ENCODE assay signal across 15 cellular contexts in genomic region chr12:6695313-6696045, GRCh38. TPM values are rescaled to one million over a fixed set of nuclear protein-coding genes. Genes with fewer than 3 reads are reported as not detected.
DNase-seq lines count a peak whose midpoint lies in the region; ATAC-seq and TF ChIP-seq lines count a peak whose summit lies in the region.
"Had no signal": no experiment of that assay in that cellular context is flagged by ENCODE, and none has a peak within 500 bp of the region (broad histone marks: within the 10 kb centered on the region; RNA-seq: fewer than 3 reads in every experiment).

No MANE protein-coding gene starts in this region.

- POLR2A ChIA-PET in activated B cell treated with CpG ODN at 0.5 μM for 24 hours (lab: Charles Lee) = interaction anchor here (0.7 to 4.1 kb wide), 11 partner anchors 13 to 156 kb away, joined by 3 to 76 read pairs (median 5); partner anchors contain the start of genes ACRBP, CDCA3, COPS7A and LPAR5

- H3K4me1 ChIP-seq in BLaER1 treated with 17β-estradiol and CSF1 and Interleukin-3, amounts not matched to agents 10 nM and 100 nM = peaks cover 73 to 99% (median 89%) of the 10 kb centered on the region in 10 experiments
- H3K4me1 ChIP-seq in Karpas-422 (ENCODE audit: low read length) = peaks cover 58% of the 10 kb centered on the region
- peaks cover 14% of the 10 kb centered on the region for H3K4me1 ChIP-seq in osteoblast (ENCODE audit: insufficient read depth, low read length)
- peaks cover 7% of the 10 kb centered on the region; the same call in 1 of the 2 replicates for H3K4me1 ChIP-seq in GM23248 (ENCODE audit: insufficient read depth)

- no peaks in the 10 kb centered on the region for H3K9me3 Mint-ChIP-seq in activated B cell treated with CpG ODN at 0.5 μM for 24 hours

- H3K27ac ChIP-seq in BLaER1 treated with 17β-estradiol and CSF1 and Interleukin-3, amounts not matched to agents 10 nM and 100 nM = peak overlapping the region in 6 of 11 experiments; percentile 11 to 57 (median 24); a peak in 8 of 22 replicates
- H3K27ac ChIP-seq in Karpas-422 (ENCODE audit: low read length) (peak overlapping the region; percentile 78), osteoblast (ENCODE audit: low read depth, low read length) (no peak overlapping the region), GM23248 (no peak overlapping the region)
- H3K27ac ChIP-seq: RWPE1, SJCRH30 had no signal

- H3K4me3 Mint-ChIP-seq in activated B cell treated with CpG ODN at 0.5 μM for 24 hours = no peak overlapping the region

- DNase-seq in Karpas-422 (peak; percentile 80), activated B cell treated with CpG ODN at 0.5 μM for 24 hours (no peak), osteoblast (ENCODE audit: insufficient read length, low spot score, missing footprints) (peak; percentile 73), GM23248 (no peak), cardiac septum (ENCODE audit: low spot score) (no peak)
- DNase-seq: DMS153, NCI-H1048, NCI-H1694, NCI-H524 treated with DMSO at 0.1 percent for 48 hours, SJCRH30 had no signal

- intact Hi-C loops in activated B cell treated with CpG ODN at 0.5 μM for 24 hours (cut with micrococcal nuclease) (loop anchor here (2.0 kb wide), 2 partner anchors 29 to 57 kb away; partner anchors contain the start of genes COPS7A and MLF2), cardiac septum (cut with DNase I) (no loop called here)

- H3F3A ChIP-seq in GM23248 (ENCODE audit: insufficient read depth) = no peaks in the 10 kb centered on the region

- no peaks in the 10 kb centered on the region for H3K9me3 ChIP-seq in BLaER1 treated with 17β-estradiol and CSF1 and Interleukin-3, amounts not matched to agents 10 nM and 100 nM (replicated peaks in 1 of 11)
- no peaks in the 10 kb centered on the region for H3K9me3 ChIP-seq in Karpas-422 (ENCODE audit: low read length)
- H3K9me3 ChIP-seq in osteoblast (ENCODE audit: low read depth, low read length) = no peaks in the 10 kb centered on the region
- no peaks in the 10 kb centered on the region for H3K9me3 ChIP-seq in GM23248 (ENCODE audit: low read depth)
- H3K9me3 ChIP-seq: HAP-1, SJCRH30 had no signal

- peaks cover 4% of the 10 kb centered on the region; the same call in 1 of the 2 replicates for H3K79me2 ChIP-seq in Karpas-422 (ENCODE audit: low read length)
- no peaks in the 10 kb centered on the region for H3K79me2 ChIP-seq in osteoblast (ENCODE audit: insufficient read depth, low read length)
- H3K79me2 ChIP-seq in GM23248 (ENCODE audit: insufficient read depth) = peaks cover 3% of the 10 kb centered on the region

- H2AFZ ChIP-seq in Karpas-422 (ENCODE audit: low read length) (no peak overlapping the region), osteoblast (ENCODE audit: low read length) (no peak overlapping the region), GM23248 (no peak overlapping the region)

- no peaks in the 10 kb centered on the region for H3K27me3 Mint-ChIP-seq in activated B cell treated with CpG ODN at 0.5 μM for 24 hours

- peaks cover 0 to 26% (median 4%) of the 10 kb centered on the region in 11 experiments; a peak in 11 of 22 replicates for H4K20me1 ChIP-seq in BLaER1 treated with 17β-estradiol and CSF1 and Interleukin-3, amounts not matched to agents 10 nM and 100 nM
- H4K20me1 ChIP-seq in Karpas-422 (ENCODE audit: insufficient read depth, low read depth, low read length) = no peaks in the 10 kb centered on the region
- H4K20me1 ChIP-seq in osteoblast (ENCODE audit: insufficient read depth, low read length) = peaks cover 2% of the 10 kb centered on the region
- H4K20me1 ChIP-seq in GM23248 (ENCODE audit: insufficient read depth) = no peaks in the 10 kb centered on the region

- H3K36me3 ChIP-seq in BLaER1 treated with 17β-estradiol and CSF1 and Interleukin-3, amounts not matched to agents 10 nM and 100 nM = 0 out of 22 replicates have a peak, but pooled peaks cover 0 to 6% (median 0%) of the 10 kb centered on the region in 11 experiments
- no peaks in the 10 kb centered on the region for H3K36me3 ChIP-seq in Karpas-422 (ENCODE audit: insufficient read depth, low read length)
- no peaks in the 10 kb centered on the region for H3K36me3 ChIP-seq in osteoblast (ENCODE audit: insufficient read depth, low read length)
- H3K36me3 ChIP-seq in GM23248 (ENCODE audit: low read depth) = no peaks in the 10 kb centered on the region
- H3K36me3 ChIP-seq: SJCRH30 had no signal

- ATAC-seq in activated B cell treated with CpG ODN at 0.5 μM for 24 hours (ENCODE audit: low read depth) (no peak), GM18517 (IDR thresholded peaks at IDR 0.05; ENCODE audit: unreplicated experiment) (no peak), HG03521 (IDR thresholded peaks at IDR 0.05; ENCODE audit: unreplicated experiment) (no peak)

- WGBS in GM23248 (ENCODE audit: low coverage in 1 of 2, low lambda C conversion rate in 2 of 2, missing lambda C conversion rate in 2 of 2), 2 experiments = 44 to 63% methylated on average over 8 of the region's 11 CpGs

- peaks cover 48% of the 10 kb centered on the region for H3K4me1 Mint-ChIP-seq in activated B cell treated with CpG ODN at 0.5 μM for 24 hours

- H3K9ac ChIP-seq in BLaER1 treated with 17β-estradiol and CSF1 and Interleukin-3, amounts not matched to agents 10 nM and 100 nM = peak overlapping the region in 9 of 11 experiments; percentile 8 to 51 (median 32); a peak in 11 of 22 replicates
- peak overlapping the region; percentile 48 for H3K9ac ChIP-seq in Karpas-422 (ENCODE audit: low read length)
- H3K9ac ChIP-seq in GM23248 = no peak overlapping the region

- CTCF ChIA-PET in activated B cell treated with CpG ODN at 0.5 μM for 24 hours (lab: Charles Lee) = interaction anchor here (1.0 kb wide), 1 partner anchor 29 kb away, joined by 4 read pairs; the partner anchor contains the start of gene COPS7A

- no peaks in the 10 kb centered on the region for H3K36me3 Mint-ChIP-seq in activated B cell treated with CpG ODN at 0.5 μM for 24 hours (ENCODE audit: low read depth)

- peak overlapping the region in 2 of 10 experiments; percentile 18 to 22; a peak in 3 of 20 replicates for H3K4me3 ChIP-seq in BLaER1 treated with 17β-estradiol and CSF1 and Interleukin-3, amounts not matched to agents 10 nM and 100 nM
- H3K4me3 ChIP-seq in Karpas-422 (ENCODE audit: low read length) = peak overlapping the region; percentile 15; the same call in 1 of the 2 replicates
- no peak overlapping the region for H3K4me3 ChIP-seq in osteoblast (ENCODE audit: insufficient read depth, low read length)
- H3K4me3 ChIP-seq in GM23248 = no peak overlapping the region
- H3K4me3 ChIP-seq: HAP-1, SJCRH30 had no signal

- H3K9me2 ChIP-seq in Karpas-422 (replicated peaks; ENCODE audit: insufficient read depth, low read length) (no peaks in the 10 kb centered on the region), GM23248 (ENCODE audit: insufficient read depth) (no peaks in the 10 kb centered on the region)

- peak overlapping the region; percentile 65 for H3K27ac Mint-ChIP-seq in activated B cell treated with CpG ODN at 0.5 μM for 24 hours

- in situ Hi-C loops in GM23248 (cut with MboI) = no loop called here

- TF ChIP-seq CTCF in activated B cell treated with CpG ODN at 0.5 μM for 24 hours (IDR thresholded peaks at IDR 0.05) (no peak), osteoblast (IDR thresholded peaks at IDR 0.05; ENCODE audit: extremely low read depth, low read depth, low read length) (no peak)

- peak overlapping the region; percentile 71 to 99 (median 93) for H3K4me2 ChIP-seq in BLaER1 treated with 17β-estradiol and CSF1 and Interleukin-3, amounts not matched to agents 10 nM and 100 nM
- H3K4me2 ChIP-seq in Karpas-422 (ENCODE audit: low read depth, low read length, poor library complexity, severe bottlenecking) (peak overlapping the region; percentile 52), osteoblast (ENCODE audit: insufficient read depth, low read length) (no peak overlapping the region), GM23248 (ENCODE audit: unreplicated experiment) (no peak overlapping the region)

- peaks cover 0 to 19% (median 0%) of the 10 kb centered on the region in 11 experiments; a peak in 8 of 22 replicates for H3K27me3 ChIP-seq in BLaER1 treated with 17β-estradiol and CSF1 and Interleukin-3, amounts not matched to agents 10 nM and 100 nM
- no peaks in the 10 kb centered on the region for H3K27me3 ChIP-seq in Karpas-422 (ENCODE audit: low read length)
- H3K27me3 ChIP-seq in osteoblast (ENCODE audit: insufficient read depth, low read length) = peaks cover 27% of the 10 kb centered on the region
- 0 out of 2 replicates have a peak, but pooled peaks cover 4% of the 10 kb centered on the region for H3K27me3 ChIP-seq in GM23248 (replicated peaks; ENCODE audit: insufficient read depth)

RNA-seq across cellular contexts. Expression of gene PIANP, which starts 5.1 kb away (rescaled TPM):
- total RNA-seq in Karpas-422 (2014; rRNA removed; shearing (Covaris generic); ENCODE audit: low replicate concordance) = not detected in 2 replicates
- total RNA-seq in activated B cell treated with CpG ODN at 0.5 μM for 24 hours (0.24 and 0.40 TPM in 2 replicates), osteoblast (not detected in 2 replicates), cardiac septum (0.40 TPM)
- 0.11 TPM in 1 of 2 replicates, not detected in the other for total RNA-seq in GM23248 (2014; rRNA removed; shearing (Covaris generic))
- polyA plus RNA-seq in GM23248 (2016; fragmentation: Nextera tagmentation; extraction: Ambion mirVana) = 0.60 and 0.75 TPM in 2 replicates

RNA-seq across cellular contexts. Expression of gene ZNF384, which starts 6.3 kb away (rescaled TPM):
- total RNA-seq in Karpas-422 (2014; rRNA removed; shearing (Covaris generic); ENCODE audit: low replicate concordance) = 35.5 and 39.2 TPM in 2 replicates
- total RNA-seq in activated B cell treated with CpG ODN at 0.5 μM for 24 hours = 81.7 and 98.6 TPM in 2 replicates
- total RNA-seq in osteoblast = 19.9 and 22.4 TPM in 2 replicates
- total RNA-seq in GM23248 (2014; rRNA removed; shearing (Covaris generic)) = 17.3 and 26.2 TPM in 2 replicates
- polyA plus RNA-seq in GM23248 (2016; fragmentation: Nextera tagmentation; extraction: Ambion mirVana) = 23.6 and 26.0 TPM in 2 replicates
- 32.7 TPM for total RNA-seq in cardiac septum

RNA-seq across cellular contexts. Expression of gene COPS7A, which starts 28.4 kb away (rescaled TPM):
- total RNA-seq in Karpas-422 (2014; rRNA removed; shearing (Covaris generic); ENCODE audit: low replicate concordance) = 39.2 and 42.9 TPM in 2 replicates
- 28.1 and 35.8 TPM in 2 replicates for total RNA-seq in activated B cell treated with CpG ODN at 0.5 μM for 24 hours
- total RNA-seq in osteoblast = 91.9 and 98.8 TPM in 2 replicates
- 94.5 and 123 TPM in 2 replicates for total RNA-seq in GM23248 (2014; rRNA removed; shearing (Covaris generic))
- 133 and 135 TPM in 2 replicates for polyA plus RNA-seq in GM23248 (2016; fragmentation: Nextera tagmentation; extraction: Ambion mirVana)
- 64.7 TPM for total RNA-seq in cardiac septum

RNA-seq across cellular contexts. Expression of gene ING4, which starts 32.6 kb away (rescaled TPM):
- total RNA-seq in Karpas-422 (2014; rRNA removed; shearing (Covaris generic); ENCODE audit: low replicate concordance) = 40.1 and 52.9 TPM in 2 replicates
- total RNA-seq in activated B cell treated with CpG ODN at 0.5 μM for 24 hours (31.6 and 39.2 TPM in 2 replicates), osteoblast (46.9 and 53.6 TPM in 2 replicates), cardiac septum (20.6 TPM)
- 31.7 and 39.1 TPM in 2 replicates for total RNA-seq in GM23248 (2014; rRNA removed; shearing (Covaris generic))
- 43.5 and 46.0 TPM in 2 replicates for polyA plus RNA-seq in GM23248 (2016; fragmentation: Nextera tagmentation; extraction: Ambion mirVana)

RNA-seq across cellular contexts. Expression of gene ACRBP, which starts 48.2 kb away (rescaled TPM):
- 2.2 and 4.2 TPM in 2 replicates for total RNA-seq in Karpas-422 (2014; rRNA removed; shearing (Covaris generic); ENCODE audit: low replicate concordance)
- total RNA-seq in activated B cell treated with CpG ODN at 0.5 μM for 24 hours (5.4 and 7.7 TPM in 2 replicates), osteoblast (under 0.01 and 0.36 TPM in 2 replicates), cardiac septum (1.6 TPM)
- not detected in 2 replicates for total RNA-seq in GM23248 (2014; rRNA removed; shearing (Covaris generic))
- polyA plus RNA-seq in GM23248 (2016; fragmentation: Nextera tagmentation; extraction: Ambion mirVana) = not detected in 2 replicates
- total RNA-seq: SJCRH30 had no signal

Comparison
In these comparisons a context has a peak if more than half of its experiments do, and no peak if none do; other contexts are left out.
1. H3K27ac ChIP-seq: peak in BLaER1 treated with 17β-estradiol and CSF1 and Interleukin-3, amounts not matched to agents 10 nM and 100 nM (6 of 11) and Karpas-422 (single experiment); none in osteoblast (single experiment) and GM23248 (single experiment).
2. H3K4me2 ChIP-seq: peak in BLaER1 treated with 17β-estradiol and CSF1 and Interleukin-3, amounts not matched to agents 10 nM and 100 nM (11 of 11) and Karpas-422 (single experiment); none in osteoblast (single experiment) and GM23248 (single experiment).
3. DNase-seq: peak in Karpas-422 (single experiment) and osteoblast (single experiment); none in activated B cell treated with CpG ODN at 0.5 μM for 24 hours (single experiment), GM23248 (single experiment) and cardiac septum (single experiment).